In genomic region chr11:64357904-64358535, GRCh38 we compare ENCODE assay signal across 8 cellular contexts. TPM values are rescaled to one million over a fixed set of nuclear protein-coding genes. Genes with fewer than 3 reads are reported as not detected.
DNase-seq lines count a peak whose midpoint lies in the region; ATAC-seq and TF ChIP-seq lines count a peak whose summit lies in the region.

No MANE protein-coding gene starts in this region.

- POLR2A ChIA-PET in PC-9 (lab: Charles Lee; ENCODE audit: unreplicated experiment) = interaction anchor here (0.5 to 1.1 kb wide), 8 partner anchors 17 to 307 kb away, joined by 3 to 12 read pairs (median 6); partner anchors contain the start of genes ESRRA, PRDX5 and TRMT112

- no peaks in the 10 kb centered on the region for H3K27me3 Mint-ChIP-seq in Calu3 (ENCODE audit: unreplicated experiment)
- H3K27me3 Mint-ChIP-seq in brain = peaks cover 5% of the 10 kb centered on the region
- H3K27me3 Mint-ChIP-seq in naive B cell = no peaks in the 10 kb centered on the region

- CTCF ChIA-PET in Calu3 (lab: Charles Lee) (interaction anchor here (0.5 to 2.9 kb wide), 9 partner anchors 9 to 91 kb away, joined by 3 to 16 read pairs (median 4); partner anchors contain the start of genes PRDX5 and TRMT112), PC-9 (lab: Charles Lee) (interaction anchor here (0.5 to 2.0 kb wide), 7 partner anchors 9 to 93 kb away, joined by 3 to 14 read pairs (median 5); partner anchors contain the start of genes PRDX5 and TRMT112)

- intact Hi-C loops in Calu3 (cut with micrococcal nuclease; ENCODE audit: unreplicated experiment) (loop anchor here (5.0 kb wide), 1 partner anchor 294 kb away; no protein-coding TSS in a partner anchor), PC-9 (cut with micrococcal nuclease; ENCODE audit: unreplicated experiment) (loop anchor here (2.0 to 5.0 kb wide), 5 partner anchors 81 to 421 kb away; partner anchors contain the start of gene SF1)

- peaks cover 22% of the 10 kb centered on the region; the same call in 1 of the 2 replicates for H3F3A ChIP-seq in PC-9 (ENCODE audit: insufficient read depth, low read depth)

- no peak overlapping the region for H2AFZ ChIP-seq in PC-9

- DNase-seq in Calu3 (peak; percentile 83), PC-9 (peak; percentile 88 to 95), naive B cell (no peak), DMS79 (lab: John Stamatoyannopoulos, UW) (no peak), NCI-H146 treated with DMSO at 0.1 percent for 48 hours (lab: John Stamatoyannopoulos, UW; ENCODE audit: unreplicated experiment) (no peak)

- H3K27me3 ChIP-seq in PC-9 (ENCODE audit: insufficient read depth, low read depth) = no peaks in the 10 kb centered on the region

- ATAC-seq in naive B cell (ENCODE audit: low read depth in 2 of 2) = no peak
- no peak for ATAC-seq in HG03457 (IDR thresholded peaks at IDR 0.05; ENCODE audit: unreplicated experiment)
- no peak for ATAC-seq in GM18498 (IDR thresholded peaks at IDR 0.05; ENCODE audit: unreplicated experiment)

- TF ChIP-seq CTCF in Calu3 (IDR thresholded peaks at IDR 0.05; ENCODE audit: unreplicated experiment) (no peak), PC-9 (conservative IDR thresholded peaks at IDR 0.05) (no peak), brain (conservative IDR thresholded peaks at IDR 0.05) (no peak)

- 0 out of 2 replicates have a peak, but pooled peaks cover 12% of the 10 kb centered on the region for H3K36me3 ChIP-seq in PC-9 (ENCODE audit: low read depth)

- H3K4me3 Mint-ChIP-seq in Calu3 (ENCODE audit: low read depth, unreplicated experiment) (peak overlapping the region; percentile 80), brain (peak overlapping the region; percentile 40 to 79 (median 72)), naive B cell (peak overlapping the region; percentile 4 to 92 (median 52))

- peaks cover 18% of the 10 kb centered on the region for H3K79me2 ChIP-seq in PC-9 (ENCODE audit: low read depth)

- peaks cover 6% of the 10 kb centered on the region; the same call in 1 of the 2 replicates for H4K20me1 ChIP-seq in PC-9 (ENCODE audit: insufficient read depth)

- peak overlapping the region; percentile 36 for H3K27ac Mint-ChIP-seq in Calu3 (ENCODE audit: unreplicated experiment)
- peak overlapping the region; percentile 56 to 80 (median 73) for H3K27ac Mint-ChIP-seq in brain
- peak overlapping the region in 2 of 6 donors; percentile 57 for H3K27ac Mint-ChIP-seq in naive B cell

- peak overlapping the region; percentile 59 for H3K27ac ChIP-seq in PC-9

- peak overlapping the region; percentile 92 for H3K4me2 ChIP-seq in PC-9

- H3K4me1 Mint-ChIP-seq in Calu3 (ENCODE audit: low read depth, unreplicated experiment) (peaks cover 35% of the 10 kb centered on the region), brain (peaks cover 47% of the 10 kb centered on the region), naive B cell (peaks cover 35 to 41% (median 38%) of the 10 kb centered on the region in 3 donors)

- no peaks in the 10 kb centered on the region for H3K9me3 ChIP-seq in PC-9 (ENCODE audit: insufficient read depth, low read depth)

- BruUV-seq in Calu3 (replicated peaks; lab: Mats Ljungman, UMichigan) (no TSS peak), PC-9 (replicated peaks; lab: Mats Ljungman, UMichigan) (no TSS peak)

- no peaks in the 10 kb centered on the region for H3K9me2 ChIP-seq in PC-9 (ENCODE audit: insufficient read depth)

- peaks cover 42% of the 10 kb centered on the region for H3K36me3 Mint-ChIP-seq in Calu3 (ENCODE audit: insufficient read depth, unreplicated experiment)
- H3K36me3 Mint-ChIP-seq in brain = peaks cover 19% of the 10 kb centered on the region
- peaks cover 3 to 7% of the 10 kb centered on the region in 2 donors for H3K36me3 Mint-ChIP-seq in naive B cell

- H3K4me1 ChIP-seq in PC-9 (replicated peaks; ENCODE audit: insufficient read depth) = peaks cover 42% of the 10 kb centered on the region

- H3K9me3 Mint-ChIP-seq in Calu3 (ENCODE audit: low read depth, unreplicated experiment) (no peaks in the 10 kb centered on the region), brain (no peaks in the 10 kb centered on the region), naive B cell (no peaks in the 10 kb centered on the region)

- H3K4me3 ChIP-seq in PC-9 = peak overlapping the region; percentile 91

RNA-seq across cellular contexts. Expression of gene RPS6KA4, which starts 0.9 kb away (rescaled TPM):
- 46.0 and 56.5 TPM in 2 replicates for total RNA-seq in Calu3 (2022)
- 60.6 and 64.3 TPM in 2 replicates for total RNA-seq in PC-9 (2021)
- 17.6 TPM for polyA plus RNA-seq in brain (ENCODE audit: insufficient read depth, low read depth, low replicate concordance)
- polyA plus RNA-seq in naive B cell (ENCODE audit: low read depth in 6 of 6) = 1 to 10 TPM; 1.1 to 8.3 (median 4.8) TPM

RNA-seq across cellular contexts. Expression of gene CCDC88B, which starts 18.0 kb away (rescaled TPM):
- total RNA-seq in Calu3 (2022) (7.6 and 8.2 TPM in 2 replicates), PC-9 (2021) (9.6 and 15.1 TPM in 2 replicates)
- polyA plus RNA-seq in brain (ENCODE audit: insufficient read depth, low read depth, low replicate concordance) (23.2 TPM), naive B cell (ENCODE audit: low read depth in 6 of 6) (10 to 100 TPM in 5 of 6 donors, 1 to 10 TPM in 1; 9.3 to 73.0 (median 19.4) TPM)

RNA-seq across cellular contexts. Expression of gene PRDX5, which starts 40.1 kb away (rescaled TPM):
- total RNA-seq in Calu3 (2022) = 165 TPM in 2 replicates
- total RNA-seq in PC-9 (2021) = 381 and 441 TPM in 2 replicates
- 805 TPM for polyA plus RNA-seq in brain (ENCODE audit: insufficient read depth, low read depth, low replicate concordance)
- polyA plus RNA-seq in naive B cell (ENCODE audit: low read depth in 6 of 6) = 100 to 1,000 TPM; 229 to 385 (median 248) TPM

RNA-seq across cellular contexts. Expression of gene TRMT112, which starts 40.7 kb away (rescaled TPM):
- total RNA-seq in Calu3 (2022) = 197 and 211 TPM in 2 replicates
- 264 and 275 TPM in 2 replicates for total RNA-seq in PC-9 (2021)
- polyA plus RNA-seq in brain (ENCODE audit: insufficient read depth, low read depth, low replicate concordance) = 370 TPM
- polyA plus RNA-seq in naive B cell (ENCODE audit: low read depth in 6 of 6) = 100 to 1,000 TPM; 445 to 606 (median 521) TPM

RNA-seq across cellular contexts. Expression of gene ESRRA, which starts 52.7 kb away (rescaled TPM):
- total RNA-seq in Calu3 (2022) = 53.4 and 59.7 TPM in 2 replicates
- 61.0 and 64.6 TPM in 2 replicates for total RNA-seq in PC-9 (2021)
- 33.1 TPM for polyA plus RNA-seq in brain (ENCODE audit: insufficient read depth, low read depth, low replicate concordance)
- polyA plus RNA-seq in naive B cell (ENCODE audit: low read depth in 6 of 6) = 1 to 10 TPM; 3.4 to 8.5 (median 6.5) TPM

Comparison
In these comparisons a context has a peak if more than half of its experiments do, and no peak if none do; other contexts are left out.
1. DNase-seq: peak in Calu3 (single experiment) and PC-9 (2 of 2); none in naive B cell (single experiment), DMS79 (single experiment) and NCI-H146 treated with DMSO at 0.1 percent for 48 hours (single experiment).
2. Peak in every context shown above with its lines, with median percentiles within 50 percentile points of each other: H3K4me3 Mint-ChIP-seq.